Comparison of ENCODE assay signal across 11 cellular contexts in the genomic region with DNA sequence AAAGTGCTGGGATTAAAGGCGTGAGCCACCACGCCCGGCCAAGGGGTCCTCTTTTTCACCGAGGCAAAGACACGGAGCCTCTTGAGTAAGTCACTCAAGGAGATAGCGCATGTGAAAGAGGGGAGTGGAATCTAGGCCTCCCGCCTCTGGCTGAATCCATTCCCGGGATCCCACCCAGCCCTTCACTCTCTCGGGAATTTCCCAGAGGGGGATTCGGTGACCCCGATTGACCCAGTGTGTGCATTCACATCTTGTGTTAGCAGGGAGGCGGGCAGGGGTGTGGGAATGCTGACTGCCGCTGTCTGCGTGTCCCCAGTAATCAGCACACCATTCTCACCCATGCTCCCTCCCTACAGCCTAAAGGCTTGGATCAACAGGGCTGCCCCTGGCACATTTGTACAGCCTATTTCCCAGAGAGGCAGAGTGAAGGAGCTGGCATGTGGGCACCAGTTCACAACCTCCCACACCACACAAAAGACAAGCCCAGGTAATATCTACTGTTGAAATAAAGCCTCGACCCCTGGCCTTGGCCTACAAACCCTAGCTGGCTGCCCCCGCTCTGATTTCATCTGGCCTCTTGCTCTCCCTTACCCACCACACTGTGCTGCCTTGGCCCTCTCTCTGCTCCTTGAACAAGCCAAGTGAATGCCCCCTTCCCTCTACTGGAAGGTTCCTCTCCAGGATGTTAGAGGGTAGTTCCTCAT. TPM values are rescaled to one million over a fixed set of nuclear protein-coding genes. Genes with fewer than 3 reads are reported as not detected.
A peak's percentile ranks its signal among the peaks of the same experiment; 100 is the strongest.
DNase-seq lines count a peak whose midpoint lies in the region; ATAC-seq and TF ChIP-seq lines count a peak whose summit lies in the region.
"Had no signal": no experiment of that assay in that cellular context is flagged by ENCODE, and none has a peak within 500 bp of the region (broad histone marks: within the 10 kb centered on the region; RNA-seq: fewer than 3 reads in every experiment).

No MANE protein-coding gene starts in this region.

- H3K79me2 ChIP-seq in Karpas-422 (ENCODE audit: low read length) = no peaks in the 10 kb centered on the region

- H3K36me3 ChIP-seq in right atrium auricular region (no peaks in the 10 kb centered on the region), Karpas-422 (ENCODE audit: insufficient read depth, low read length) (no peaks in the 10 kb centered on the region)
- H3K36me3 ChIP-seq: SJSA1, vagina had no signal

- H3K36me3 Mint-ChIP-seq in activated naive CD8-positive, alpha-beta T cell treated with anti-CD3 and anti-CD28 coated beads, Interleukin-2, amount 10 ng/mL, durations not matched to agents 7 days and 5 days = no peaks in the 10 kb centered on the region
- no peaks in the 10 kb centered on the region for H3K36me3 Mint-ChIP-seq in mesothelial cell of epicardium

- peaks cover 45% of the 10 kb centered on the region for H3K27me3 Mint-ChIP-seq in activated naive CD8-positive, alpha-beta T cell treated with anti-CD3 and anti-CD28 coated beads, Interleukin-2, amount 10 ng/mL, durations not matched to agents 7 days and 5 days
- H3K27me3 Mint-ChIP-seq in mesothelial cell of epicardium (ENCODE audit: low read depth) = peaks cover 63% of the 10 kb centered on the region

- no peak for ATAC-seq in Right ventricle myocardium superior (ENCODE audit: poor library complexity)
- no peak for ATAC-seq in activated naive CD8-positive, alpha-beta T cell treated with anti-CD3 and anti-CD28 coated beads, Interleukin-2, amount 10 ng/mL, durations not matched to agents 7 days and 5 days (ENCODE audit: low read depth)
- no peak for ATAC-seq in HG03378 (IDR thresholded peaks at IDR 0.05; ENCODE audit: unreplicated experiment)

- H3K27ac ChIP-seq in right atrium auricular region (peak overlapping the region; percentile 32 to 39), Karpas-422 (ENCODE audit: low read length) (no peak overlapping the region)
- H3K27ac ChIP-seq: SJSA1 had no signal

- H3K9me3 Mint-ChIP-seq in activated naive CD8-positive, alpha-beta T cell treated with anti-CD3 and anti-CD28 coated beads, Interleukin-2, amount 10 ng/mL, durations not matched to agents 7 days and 5 days = no peaks in the 10 kb centered on the region
- no peaks in the 10 kb centered on the region for H3K9me3 Mint-ChIP-seq in mesothelial cell of epicardium
- H3K9me3 Mint-ChIP-seq: endodermal cell had no signal

- H3K27me3 ChIP-seq in right atrium auricular region (no peaks in the 10 kb centered on the region), Karpas-422 (ENCODE audit: low read length) (no peaks in the 10 kb centered on the region)
- H3K27me3 ChIP-seq: vagina had no signal

- H3K9ac ChIP-seq in Karpas-422 (ENCODE audit: low read length) = no peak overlapping the region

- H3K4me3 ChIP-seq in right atrium auricular region = no peak overlapping the region
- H3K4me3 ChIP-seq in Karpas-422 (ENCODE audit: low read length) = no peak overlapping the region

- H3K9me3 ChIP-seq in right atrium auricular region = no peaks in the 10 kb centered on the region
- H3K9me3 ChIP-seq in Karpas-422 (ENCODE audit: low read length) = no peaks in the 10 kb centered on the region
- H3K9me3 ChIP-seq: SJSA1, vagina had no signal

- peak overlapping the region; percentile 21 for H3K4me3 Mint-ChIP-seq in activated naive CD8-positive, alpha-beta T cell treated with anti-CD3 and anti-CD28 coated beads, Interleukin-2, amount 10 ng/mL, durations not matched to agents 7 days and 5 days
- peak overlapping the region; percentile 51 for H3K4me3 Mint-ChIP-seq in mesothelial cell of epicardium

- H4K20me1 ChIP-seq in Karpas-422 (ENCODE audit: insufficient read depth, low read depth, low read length) = no peaks in the 10 kb centered on the region

- TF ChIP-seq CTCF in right atrium auricular region (IDR thresholded peaks at IDR 0.05) (no peak), mesothelial cell of epicardium (IDR thresholded peaks at IDR 0.05; ENCODE audit: unreplicated experiment) (no peak)

- DNase-seq in right atrium auricular region (ENCODE audit: low spot score) = no peak
- no peak for DNase-seq in Right ventricle myocardium superior
- DNase-seq in activated naive CD8-positive, alpha-beta T cell treated with anti-CD3 and anti-CD28 coated beads, Interleukin-2, amount 10 ng/mL, durations not matched to agents 7 days and 5 days = no peak
- no peak for DNase-seq in mesothelial cell of epicardium (ENCODE audit: low spot score in 2 of 2, unreplicated experiment in 2 of 2)
- DNase-seq in NCI-H1694 (lab: John Stamatoyannopoulos, UW) = no peak
- DNase-seq in Karpas-422 = no peak
- no peak for DNase-seq in stimulated activated CD4-positive, alpha-beta T cell treated with anti-CD3 and anti-CD28 coated beads, Interleukin-4, amount 100 ng/mL, for 4 hours

- no peak overlapping the region for H2AFZ ChIP-seq in Karpas-422 (ENCODE audit: low read length)

- peaks cover 0 to 37% of the 10 kb centered on the region in 2 donors for H3K4me1 ChIP-seq in right atrium auricular region
- peaks cover 22% of the 10 kb centered on the region for H3K4me1 ChIP-seq in Karpas-422 (ENCODE audit: low read length)

- POLR2A ChIA-PET in activated naive CD8-positive, alpha-beta T cell treated with anti-CD3 and anti-CD28 coated beads, Interleukin-2, amount 10 ng/mL, durations not matched to agents 7 days and 5 days (lab: Charles Lee) = interaction anchor here (0.6 kb wide), 1 partner anchor 318 kb away, joined by 6 read pairs; no protein-coding TSS in a partner anchor

- H3K9me2 ChIP-seq in Karpas-422 (replicated peaks; ENCODE audit: insufficient read depth, low read length) = no peaks in the 10 kb centered on the region

- no peak overlapping the region for H3K4me2 ChIP-seq in Karpas-422 (ENCODE audit: low read depth, low read length, poor library complexity, severe bottlenecking)

- no peak overlapping the region for H3K27ac Mint-ChIP-seq in activated naive CD8-positive, alpha-beta T cell treated with anti-CD3 and anti-CD28 coated beads, Interleukin-2, amount 10 ng/mL, durations not matched to agents 7 days and 5 days
- no peak overlapping the region for H3K27ac Mint-ChIP-seq in mesothelial cell of epicardium
- H3K27ac Mint-ChIP-seq: endodermal cell had no signal

- peaks cover 32% of the 10 kb centered on the region for H3K4me1 Mint-ChIP-seq in activated naive CD8-positive, alpha-beta T cell treated with anti-CD3 and anti-CD28 coated beads, Interleukin-2, amount 10 ng/mL, durations not matched to agents 7 days and 5 days
- no peaks in the 10 kb centered on the region for H3K4me1 Mint-ChIP-seq in mesothelial cell of epicardium

- intact Hi-C loops in Right ventricle myocardium superior (cut with DNase I) = loop anchor here (10.0 kb wide), 1 partner anchor 249 kb away; no protein-coding TSS in a partner anchor

RNA-seq across cellular contexts. Expression of gene LTBP2, which starts 1.3 kb away (rescaled TPM):
- total RNA-seq in right atrium auricular region (100 to 1,000 TPM in 1 of 2 donors, 10 to 100 TPM in 1; 32.1 to 102 TPM), Right ventricle myocardium superior (11.9 TPM), mesothelial cell of epicardium (2.9 to 3.4 TPM (median 3.4 TPM) in 3 replicates)
- 1 to 10 TPM in 1 of 2 experiments, under 1 TPM in 1; 0.28 to 1.1 TPM for total RNA-seq in activated naive CD8-positive, alpha-beta T cell treated with anti-CD3 and anti-CD28 coated beads, Interleukin-2, amount 10 ng/mL, durations not matched to agents 7 days and 5 days
- total RNA-seq in Karpas-422 (2014; rRNA removed; shearing (Covaris generic); ENCODE audit: low replicate concordance) = 0.04 TPM in 1 of 2 replicates, not detected in the other
